ENCODE assay signal across 18 cellular contexts in the genomic region with DNA sequence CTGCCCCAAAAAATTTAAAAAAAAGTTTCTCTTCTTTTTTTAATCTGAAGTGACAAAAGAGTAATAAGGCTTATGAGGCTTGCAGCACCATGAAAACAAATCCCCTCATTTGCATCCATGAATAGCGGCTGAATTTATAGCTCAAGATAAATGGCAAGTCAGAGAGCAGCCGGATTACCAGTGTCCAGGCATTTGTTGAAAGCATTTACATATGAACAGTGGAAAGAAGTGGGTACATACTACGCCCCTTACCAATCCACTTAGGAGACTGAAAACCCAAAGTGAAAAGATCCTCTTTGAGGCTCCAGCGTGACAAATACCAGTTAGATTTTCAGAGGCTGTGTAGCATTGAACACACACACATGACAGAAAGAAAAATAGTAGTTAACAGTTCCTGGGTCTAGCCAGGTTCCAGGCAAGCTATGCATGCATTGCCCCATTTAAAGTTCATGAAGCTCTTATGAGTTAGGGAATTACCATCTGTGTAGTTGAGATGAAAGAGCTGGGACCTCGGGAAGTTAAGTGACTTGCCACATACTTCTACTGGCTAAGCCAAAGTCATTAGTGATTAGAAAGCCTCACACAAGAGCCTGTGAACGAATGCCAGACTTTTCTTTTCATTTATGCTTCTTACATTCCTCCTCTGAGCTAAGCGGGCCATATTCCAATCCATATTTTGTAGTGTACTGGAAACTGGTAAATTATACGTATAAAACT. TPM values are rescaled to one million over a fixed set of nuclear protein-coding genes. Genes with fewer than 3 reads are reported as not detected.
A peak's percentile ranks its signal among the peaks of the same experiment; 100 is the strongest.
DNase-seq lines count a peak whose midpoint lies in the region; ATAC-seq and TF ChIP-seq lines count a peak whose summit lies in the region.
"Had no signal": no experiment of that assay in that cellular context is flagged by ENCODE, and none has a peak within 500 bp of the region (broad histone marks: within the 10 kb centered on the region; RNA-seq: fewer than 3 reads in every experiment).

No MANE protein-coding gene starts in this region.

- H3K79me1 ChIP-seq in mesenchymal stem cell (replicated peaks; ENCODE audit: low read length, poor library complexity, severe bottlenecking) = peaks cover 40% of the 10 kb centered on the region

- H3K4ac ChIP-seq in mesenchymal stem cell (ENCODE audit: low read depth in 1 of 2, low read length in 2 of 2) = no peak overlapping the region

- 89% methylated on average over 4 of the region's 8 CpGs for WGBS in mesenchymal stem cell
- WGBS in upper lobe of left lung, 2 donors = 61 to 65% methylated on average over 8 of the region's 8 CpGs

- no peak overlapping the region for H2BK12ac ChIP-seq in mesenchymal stem cell (ENCODE audit: low read length in 2 of 2)

- no peaks in the 10 kb centered on the region for H3K9me3 ChIP-seq in mesenchymal stem cell (ENCODE audit: control insufficient read depth, low read length)
- H3K9me3 ChIP-seq in upper lobe of left lung = no peaks in the 10 kb centered on the region

- H3K14ac ChIP-seq in mesenchymal stem cell (ENCODE audit: low read length in 2 of 2) = no peak overlapping the region

- H3K4me2 ChIP-seq in mesenchymal stem cell (ENCODE audit: low read length, poor library complexity, severe bottlenecking) = no peak overlapping the region

- no peak overlapping the region for H3K27ac ChIP-seq in mesenchymal stem cell (ENCODE audit: low read length, poor library complexity, severe bottlenecking)
- H3K27ac ChIP-seq in upper lobe of left lung = peak overlapping the region in 1 of 4 donors; percentile 38
- H3K27ac ChIP-seq: C4-2B, epithelial cell of prostate had no signal

- H2AFZ ChIP-seq in mesenchymal stem cell (ENCODE audit: low read depth, low read length) = no peak overlapping the region

- intact Hi-C loops in Right ventricle myocardium inferior (cut with DNase I) (no loop called here), cardiac septum (cut with DNase I) (no loop called here), natural killer cell (cut with micrococcal nuclease) (no loop called here)

- H3K4me1 ChIP-seq in mesenchymal stem cell (ENCODE audit: control insufficient read depth, insufficient read depth, low read depth, low read length) (peaks cover 2% of the 10 kb centered on the region), upper lobe of left lung (peaks cover 0 to 21% (median 7%) of the 10 kb centered on the region in 4 donors)

- H4K91ac ChIP-seq in mesenchymal stem cell (ENCODE audit: low read length) = no peak overlapping the region

- no peak overlapping the region for H3K4me3 Mint-ChIP-seq in natural killer cell
- H3K4me3 Mint-ChIP-seq: activated CD4-positive, alpha-beta memory T cell treated with anti-CD3 and anti-CD28 coated beads, Interleukin-2, amount 10 ng/mL, durations not matched to agents 7 days and 5 days; activated T-helper 17 cell treated with anti-CD3 and anti-CD28 coated beads, Interleukin-2, amount 50 U/mL, for 72 hours had no signal

- DNase-seq in Right ventricle myocardium inferior (ENCODE audit: missing footprints) (no peak), cardiac septum (ENCODE audit: low spot score) (no peak), fibroblast of the aortic adventitia (ENCODE audit: low read depth) (peak; percentile 59), mesenchymal stem cell (peak; percentile 32), upper lobe of left lung (no peak), natural killer cell (no peak), HCEC 1CT (no peak)
- DNase-seq: 8988T; activated CD4-positive, alpha-beta memory T cell treated with anti-CD3 and anti-CD28 coated beads, Interleukin-2, amount 10 ng/mL, durations not matched to agents 7 days and 5 days; MV-4-11; NCI-H2107; stimulated activated CD4-positive, alpha-beta T cell treated with anti-CD3 and anti-CD28 coated beads, Interleukin-12 subunit alpha, Interleukin-12 subunit beta, amount 100 ng/mL, for 4 hours; stimulated activated naive CD4-positive, alpha-beta T cell had no signal

- H3K27me3 Mint-ChIP-seq in natural killer cell (ENCODE audit: low read depth in 2 of 2) = peaks cover 24 to 25% of the 10 kb centered on the region in 2 donors

- no peak overlapping the region for H2BK5ac ChIP-seq in mesenchymal stem cell (ENCODE audit: low read depth, low read length, poor library complexity, severe bottlenecking)

- H3K36me3 ChIP-seq in mesenchymal stem cell (ENCODE audit: control insufficient read depth in 1 of 2, insufficient read depth in 2 of 2, low read depth in 1 of 2, low read length in 2 of 2) = no peaks in the 10 kb centered on the region
- H3K36me3 ChIP-seq in upper lobe of left lung = no peaks in the 10 kb centered on the region

- ATAC-seq in Right ventricle myocardium inferior (peak; percentile 43), upper lobe of left lung (ENCODE audit: low FRiP score in 2 of 2) (peak; percentile 24 to 29), natural killer cell (no peak), GM21528 (IDR thresholded peaks at IDR 0.05; ENCODE audit: low FRiP score, unreplicated experiment) (no peak)
- ATAC-seq: activated T-helper 17 cell treated with anti-CD3 and anti-CD28 coated beads, Interleukin-2, amount 50 U/mL, for 72 hours; HCT116 had no signal

- H3K4me1 Mint-ChIP-seq in natural killer cell = no peaks in the 10 kb centered on the region
- H3K4me1 Mint-ChIP-seq: activated CD4-positive, alpha-beta memory T cell treated with anti-CD3 and anti-CD28 coated beads, Interleukin-2, amount 10 ng/mL, durations not matched to agents 7 days and 5 days; activated T-helper 17 cell treated with anti-CD3 and anti-CD28 coated beads, Interleukin-2, amount 50 U/mL, for 72 hours had no signal

- no peak overlapping the region for H3K23ac ChIP-seq in mesenchymal stem cell (ENCODE audit: low read length in 2 of 2)

- H2BK15ac ChIP-seq in mesenchymal stem cell (ENCODE audit: low read depth, poor library complexity, severe bottlenecking) = no peak overlapping the region

- H2AK5ac ChIP-seq in mesenchymal stem cell (ENCODE audit: low read length, severe bottlenecking) = no peak overlapping the region

- H3K27me3 ChIP-seq in mesenchymal stem cell (ENCODE audit: control insufficient read depth in 1 of 2, insufficient read depth in 1 of 2, low read length in 2 of 2) (no peaks in the 10 kb centered on the region), upper lobe of left lung (no peaks in the 10 kb centered on the region)

- TF ChIP-seq POLR2A in upper lobe of left lung (IDR thresholded peaks at IDR 0.05) = no peak

- H3K4me3 ChIP-seq in fibroblast of the aortic adventitia (ENCODE audit: low read depth, low read length) (no peak overlapping the region), mesenchymal stem cell (ENCODE audit: insufficient read depth in 1 of 2, low read depth in 1 of 2, low read length in 2 of 2) (no peak overlapping the region), upper lobe of left lung (no peak overlapping the region)

- H3K27ac Mint-ChIP-seq in natural killer cell = no peak overlapping the region
- H3K27ac Mint-ChIP-seq: activated CD4-positive, alpha-beta memory T cell treated with anti-CD3 and anti-CD28 coated beads, Interleukin-2, amount 10 ng/mL, durations not matched to agents 7 days and 5 days; activated T-helper 17 cell treated with anti-CD3 and anti-CD28 coated beads, Interleukin-2, amount 50 U/mL, for 72 hours had no signal

- H3K18ac ChIP-seq in mesenchymal stem cell (ENCODE audit: low read depth in 1 of 2, low read length in 2 of 2) = no peak overlapping the region

- H3K36me3 Mint-ChIP-seq in natural killer cell = no peaks in the 10 kb centered on the region

- TF ChIP-seq EP300 in upper lobe of left lung (IDR thresholded peaks at IDR 0.05) = no peak

- no peak for TF ChIP-seq CTCF in fibroblast of the aortic adventitia (IDR thresholded peaks at IDR 0.05; ENCODE audit: insufficient read depth, low read length)
- no peak for TF ChIP-seq CTCF in upper lobe of left lung (IDR thresholded peaks at IDR 0.05)
- TF ChIP-seq CTCF in natural killer cell (IDR thresholded peaks at IDR 0.05) = no peak

- H2BK120ac ChIP-seq in mesenchymal stem cell (ENCODE audit: low read depth, low read length) = no peak overlapping the region

- H3K9me3 Mint-ChIP-seq in natural killer cell = no peaks in the 10 kb centered on the region
- H3K9me3 Mint-ChIP-seq: activated CD4-positive, alpha-beta memory T cell treated with anti-CD3 and anti-CD28 coated beads, Interleukin-2, amount 10 ng/mL, durations not matched to agents 7 days and 5 days; activated T-helper 17 cell treated with anti-CD3 and anti-CD28 coated beads, Interleukin-2, amount 50 U/mL, for 72 hours had no signal

- peak overlapping the region; percentile 87 for H3K9ac ChIP-seq in mesenchymal stem cell (ENCODE audit: low read length)

- H4K8ac ChIP-seq in mesenchymal stem cell (ENCODE audit: low read length) = no peak overlapping the region

RNA-seq across cellular contexts. Expression of gene NHSL1, which starts 28.2 kb away (rescaled TPM):
- total RNA-seq in Right ventricle myocardium inferior = 56.6 TPM
- total RNA-seq in cardiac septum = 88.2 TPM
- 7.9 and 17.8 TPM in 2 replicates for total RNA-seq in fibroblast of the aortic adventitia (ENCODE audit: low replicate concordance)
- polyA plus RNA-seq in mesenchymal stem cell (2013, experiment 1 of 2) = 16.1 TPM
- polyA plus RNA-seq in mesenchymal stem cell (2013, experiment 2 of 2) = 16.4 TPM
- total RNA-seq in upper lobe of left lung = 10 to 100 TPM; 37.3 to 80.2 (median 56.6) TPM
- total RNA-seq in natural killer cell = under 1 TPM; 0.38 to 0.75 (median 0.68) TPM

Comparison
In these comparisons a context has a peak if more than half of its experiments do, and no peak if none do; other contexts are left out.
1. ATAC-seq: peak in Right ventricle myocardium inferior (single experiment) and upper lobe of left lung (2 of 2); none in natural killer cell (0 of 3) and GM21528 (single experiment).
2. DNase-seq: peak in fibroblast of the aortic adventitia (single experiment) and mesenchymal stem cell (single experiment); none in Right ventricle myocardium inferior (single experiment), cardiac septum (single experiment), upper lobe of left lung (0 of 2), natural killer cell (single experiment) and HCEC 1CT (single experiment).